Comparison of ENCODE assay signal across 10 cellular contexts in genomic region chr11:58024601-58025091, GRCh38. TPM values are rescaled to one million over a fixed set of nuclear protein-coding genes. Genes with fewer than 3 reads are reported as not detected.
DNase-seq lines count a peak whose midpoint lies in the region; ATAC-seq, FAIRE-seq and TF ChIP-seq lines count a peak whose summit lies in the region.
"Had no signal": no experiment of that assay in that cellular context is flagged by ENCODE, and none has a peak within 500 bp of the region (broad histone marks: within the 10 kb centered on the region; RNA-seq: fewer than 3 reads in every experiment).

No MANE protein-coding gene starts in this region.

- H3K9me3 Mint-ChIP-seq in activated CD4-positive, alpha-beta memory T cell treated with anti-CD3 and anti-CD28 coated beads, Interleukin-2, amount 10 ng/mL, durations not matched to agents 7 days and 5 days, result no peaks in the 10 kb centered on the region

- 44% methylated on average over 8 of the region's 8 CpGs for WGBS in HepG2 (ENCODE audit: low lambda C conversion rate)

- FAIRE-seq in HepG2 (lab: Jason Lieb, UNC), result no peak

- no peaks in the 10 kb centered on the region for H3K9me3 ChIP-seq in MG63
- no peaks in the 10 kb centered on the region for H3K9me3 ChIP-seq in HepG2 (ENCODE audit: low read length)
- H3K9me3 ChIP-seq in tibial artery, result no peaks in the 10 kb centered on the region

- no peak for TF ChIP-seq CTCF in HepG2 (CRISPR knock-in tag; IDR thresholded peaks at IDR 0.05)
- TF ChIP-seq CTCF in tibial artery (IDR thresholded peaks at IDR 0.05), result no peak

- CTCF ChIA-PET in HepG2 (lab: Yijun Ruan, JAX; ENCODE audit: low intra/inter-chr PET ratio, low total read pairs), result no interaction called here
- CTCF ChIA-PET in activated CD4-positive, alpha-beta memory T cell treated with anti-CD3 and anti-CD28 coated beads, Interleukin-2, amount 10 ng/mL, durations not matched to agents 7 days and 5 days (lab: Charles Lee), result no interaction called here

- no peaks in the 10 kb centered on the region for H3K36me3 Mint-ChIP-seq in activated CD4-positive, alpha-beta memory T cell treated with anti-CD3 and anti-CD28 coated beads, Interleukin-2, amount 10 ng/mL, durations not matched to agents 7 days and 5 days (ENCODE audit: low read depth)

- peak overlapping the region; percentile 14; the same call in 1 of the 2 replicates for H3K4me2 ChIP-seq in HepG2 (ENCODE audit: low read depth, low read length)

- H3K4me3 ChIP-seq in MG63 (no peak overlapping the region), HepG2 (replicated peaks in 1 of 3; ENCODE audit: insufficient read depth in 1 of 3, low read depth in 2 of 3, low read length in 3 of 3) (no peak overlapping the region), tibial artery (peak overlapping the region in 1 of 2 donors; percentile 1)

- TF ChIP-seq EP300 in HepG2 (IDR thresholded peaks at IDR 0.05; ENCODE audit: low read depth in 2 of 2, low read length in 2 of 2) (no peak), HepG2 (CRISPR knock-in tag; IDR thresholded peaks at IDR 0.05; ENCODE audit: borderline replicate concordance) (no peak)

- H3K27ac ChIP-seq in epithelial cell of prostate (no peak overlapping the region), HepG2 (ENCODE audit: extremely low read length, insufficient read depth, low read length) (no peak overlapping the region), tibial artery (peak overlapping the region in 1 of 2 donors; percentile 63)

- BruUV-seq in HepG2 (replicated peaks; lab: Mats Ljungman, UMichigan), result no TSS peak

- H3K27me3 Mint-ChIP-seq in activated CD4-positive, alpha-beta memory T cell treated with anti-CD3 and anti-CD28 coated beads, Interleukin-2, amount 10 ng/mL, durations not matched to agents 7 days and 5 days, result no peaks in the 10 kb centered on the region

- H2AFZ ChIP-seq in HepG2 (ENCODE audit: low read length), result no peak overlapping the region

- H3K36me3 ChIP-seq in MG63, result no peaks in the 10 kb centered on the region
- H3K36me3 ChIP-seq in HepG2 (replicated peaks in 1 of 2; ENCODE audit: control insufficient read depth in 1 of 2, insufficient read depth in 2 of 2, low read length in 2 of 2), result no peaks in the 10 kb centered on the region
- no peaks in the 10 kb centered on the region for H3K36me3 ChIP-seq in tibial artery

- intact Hi-C loops in HepG2 (cut with micrococcal nuclease; ENCODE audit: unreplicated experiment), result no loop called here
- intact Hi-C loops in tibial artery (cut with DNase I; ENCODE audit: low total_unique reads), result no loop called here

- H3K4me1 Mint-ChIP-seq in activated CD4-positive, alpha-beta memory T cell treated with anti-CD3 and anti-CD28 coated beads, Interleukin-2, amount 10 ng/mL, durations not matched to agents 7 days and 5 days, result no peaks in the 10 kb centered on the region

- H3K4me3 Mint-ChIP-seq in activated CD4-positive, alpha-beta memory T cell treated with anti-CD3 and anti-CD28 coated beads, Interleukin-2, amount 10 ng/mL, durations not matched to agents 7 days and 5 days, result no peak overlapping the region

- no peaks in the 10 kb centered on the region for H3K27me3 ChIP-seq in MG63
- H3K27me3 ChIP-seq in HepG2 (ENCODE audit: control insufficient read depth in 1 of 2, insufficient read depth in 2 of 2, low read length in 2 of 2), result no peaks in the 10 kb centered on the region
- H3K27me3 ChIP-seq in tibial artery, result no peaks in the 10 kb centered on the region

- DNase-seq in MG63 (peak; percentile 96), epithelial cell of prostate (ENCODE audit: low read depth, low spot score) (peak; percentile 8), HepG2 (ENCODE audit: low spot score) (no peak), tibial artery (peak; percentile 50 to 88), middle frontal gyrus (ENCODE audit: extremely low spot score, low spot score) (no peak)
- no peak for DNase-seq in activated CD4-positive, alpha-beta memory T cell treated with anti-CD3 and anti-CD28 coated beads, Interleukin-2, amount 10 ng/mL, durations not matched to agents 7 days and 5 days
- DNase-seq: cortex of kidney, GDM1 had no signal

- no peak for TF ChIP-seq RAD21 in HepG2 (CRISPR knock-in tag; IDR thresholded peaks at IDR 0.05)

- ATAC-seq in HepG2, result peak; percentile 41; the same call in 2 of the 3 replicates
- no peak for ATAC-seq in HG03159 (IDR thresholded peaks at IDR 0.05; ENCODE audit: unreplicated experiment)
- no peak for ATAC-seq in HG02938 (IDR thresholded peaks at IDR 0.05; ENCODE audit: unreplicated experiment)

- H3K9ac ChIP-seq in HepG2 (ENCODE audit: insufficient read depth, low read depth, low read length), result no peak overlapping the region

- H3K4me1 ChIP-seq in HepG2 (ENCODE audit: insufficient read depth, low read length), result peaks cover 46% of the 10 kb centered on the region
- H3K4me1 ChIP-seq in tibial artery, result peaks cover 0 to 42% (median 16%) of the 10 kb centered on the region in 4 donors

- H3K79me2 ChIP-seq in HepG2 (ENCODE audit: insufficient read depth, low read length), result no peaks in the 10 kb centered on the region

- TF ChIP-seq POLR2A in HepG2 (IDR thresholded peaks at IDR 0.05; ENCODE audit: insufficient read depth in 1 of 2, low read depth in 2 of 2, low read length in 2 of 2), result no peak

- in situ Hi-C loops in HepG2 (cut with HindIII; ENCODE audit: extremely low pct_ligation_motif_present, low pct_unique_long_range_greater_than_20kb), result no loop called here

- POLR2A ChIA-PET in HepG2 (lab: Yijun Ruan, JAX), result no interaction called here
- POLR2A ChIA-PET in activated CD4-positive, alpha-beta memory T cell treated with anti-CD3 and anti-CD28 coated beads, Interleukin-2, amount 10 ng/mL, durations not matched to agents 7 days and 5 days (lab: Charles Lee), result no interaction called here

- H3K27ac Mint-ChIP-seq in activated CD4-positive, alpha-beta memory T cell treated with anti-CD3 and anti-CD28 coated beads, Interleukin-2, amount 10 ng/mL, durations not matched to agents 7 days and 5 days, result no peak overlapping the region

- H4K20me1 ChIP-seq in HepG2 (ENCODE audit: insufficient read depth, low read length), result no peaks in the 10 kb centered on the region

TF ChIP-seq in HepG2, 621 proteins besides CTCF, POLR2A, EP300 and RAD21 (continues in another document):
- TF ChIP-seq U2AF1 (optimal IDR thresholded peaks at IDR 0.05; ENCODE audit: low read depth, low read length), result no peak

RNA-seq across cellular contexts. Expression of gene OR9Q1, which starts 1.0 kb away (rescaled TPM):
- total RNA-seq in MG63 (2014; rRNA removed; shearing (Covaris generic); ENCODE audit: low replicate concordance), result not detected in 2 replicates
- not detected in 2 replicates for total RNA-seq in HepG2 (2016; rRNA removed; fragmentation: Illumina TruSeq; extraction: Trizol)
- not detected in 2 replicates for total RNA-seq in HepG2 (2016; cell fraction: cytosol; rRNA removed; fragmentation: Illumina TruSeq; extraction: Trizol; ENCODE audit: low read depth)
- total RNA-seq in HepG2 (2016; cell fraction: insoluble cytoplasmic fraction; rRNA removed; fragmentation: Illumina TruSeq; extraction: Trizol), result not detected in 2 replicates
- not detected in 2 replicates for total RNA-seq in HepG2 (2016; cell fraction: membrane; rRNA removed; fragmentation: Illumina TruSeq; extraction: Trizol)
- 0.28 TPM in 1 of 2 replicates, not detected in the other for total RNA-seq in HepG2 (2016; cell fraction: nucleus; rRNA removed; fragmentation: Illumina TruSeq; extraction: Trizol)
- polyA plus RNA-seq in HepG2 (2011; rRNA removed), result not detected in 2 replicates
- not detected in 2 replicates for polyA plus RNA-seq in HepG2 (2011; cell fraction: cytosol; rRNA removed)
- not detected in 2 replicates for polyA plus RNA-seq in HepG2 (2011; cell fraction: nucleus; rRNA removed)
- polyA plus RNA-seq in HepG2 (2012), result not detected in 2 replicates
- polyA plus RNA-seq in HepG2 (2016; cell fraction: cytosol; fragmentation: Illumina TruSeq; extraction: Trizol; ENCODE audit: low read depth), result not detected in 2 replicates
- not detected in 2 replicates for polyA plus RNA-seq in HepG2 (2016; cell fraction: insoluble cytoplasmic fraction; fragmentation: Illumina TruSeq; extraction: Trizol; ENCODE audit: low read depth)
- polyA plus RNA-seq in HepG2 (2016; cell fraction: membrane; fragmentation: Illumina TruSeq; extraction: Trizol; ENCODE audit: low read depth), result not detected in 2 replicates
- polyA plus RNA-seq in HepG2 (2016; cell fraction: nucleus; fragmentation: Illumina TruSeq; extraction: Trizol; ENCODE audit: insufficient read depth, low read depth), result not detected in 2 replicates
- polyA minus RNA-seq in HepG2 (2011; rRNA and poly(A)+ RNA removed; ENCODE audit: low replicate concordance), result 0.32 TPM in 1 of 2 replicates, not detected in the other
- not detected in 2 replicates for polyA minus RNA-seq in HepG2 (2011; cell fraction: cytosol; rRNA and poly(A)+ RNA removed)
- 0.52 TPM in 1 of 2 replicates, not detected in the other for polyA minus RNA-seq in HepG2 (2011; cell fraction: nucleus; rRNA and poly(A)+ RNA removed)
- total RNA-seq in activated CD4-positive, alpha-beta memory T cell treated with anti-CD3 and anti-CD28 coated beads, Interleukin-2, amount 10 ng/mL, durations not matched to agents 7 days and 5 days, result not detected

RNA-seq across cellular contexts. Expression of gene OR6Q1, which starts 6.1 kb away (rescaled TPM):
- total RNA-seq in MG63 (2014; rRNA removed; shearing (Covaris generic); ENCODE audit: low replicate concordance), result not detected in 2 replicates
- total RNA-seq in HepG2 (2016; rRNA removed; fragmentation: Illumina TruSeq; extraction: Trizol), result not detected in 2 replicates
- not detected in 2 replicates for total RNA-seq in HepG2 (2016; cell fraction: cytosol; rRNA removed; fragmentation: Illumina TruSeq; extraction: Trizol; ENCODE audit: low read depth)
- total RNA-seq in HepG2 (2016; cell fraction: insoluble cytoplasmic fraction; rRNA removed; fragmentation: Illumina TruSeq; extraction: Trizol), result not detected in 2 replicates
- total RNA-seq in HepG2 (2016; cell fraction: membrane; rRNA removed; fragmentation: Illumina TruSeq; extraction: Trizol), result not detected in 2 replicates
- not detected in 2 replicates for total RNA-seq in HepG2 (2016; cell fraction: nucleus; rRNA removed; fragmentation: Illumina TruSeq; extraction: Trizol)
- not detected in 2 replicates for polyA plus RNA-seq in HepG2 (2011; rRNA removed)
- polyA plus RNA-seq in HepG2 (2011; cell fraction: cytosol; rRNA removed), result not detected in 2 replicates
- not detected in 2 replicates for polyA plus RNA-seq in HepG2 (2011; cell fraction: nucleus; rRNA removed)
- polyA plus RNA-seq in HepG2 (2012), result not detected in 2 replicates
- polyA plus RNA-seq in HepG2 (2016; cell fraction: cytosol; fragmentation: Illumina TruSeq; extraction: Trizol; ENCODE audit: low read depth), result not detected in 2 replicates
- not detected in 2 replicates for polyA plus RNA-seq in HepG2 (2016; cell fraction: insoluble cytoplasmic fraction; fragmentation: Illumina TruSeq; extraction: Trizol; ENCODE audit: low read depth)
- polyA plus RNA-seq in HepG2 (2016; cell fraction: membrane; fragmentation: Illumina TruSeq; extraction: Trizol; ENCODE audit: low read depth), result not detected in 2 replicates
- not detected in 2 replicates for polyA plus RNA-seq in HepG2 (2016; cell fraction: nucleus; fragmentation: Illumina TruSeq; extraction: Trizol; ENCODE audit: insufficient read depth, low read depth)
- polyA minus RNA-seq in HepG2 (2011; rRNA and poly(A)+ RNA removed; ENCODE audit: low replicate concordance), result 0.50 TPM in 1 of 2 replicates, not detected in the other
- not detected in 2 replicates for polyA minus RNA-seq in HepG2 (2011; cell fraction: cytosol; rRNA and poly(A)+ RNA removed)
- polyA minus RNA-seq in HepG2 (2011; cell fraction: nucleus; rRNA and poly(A)+ RNA removed), result 0.39 TPM in 1 of 2 replicates, not detected in the other
- total RNA-seq in activated CD4-positive, alpha-beta memory T cell treated with anti-CD3 and anti-CD28 coated beads, Interleukin-2, amount 10 ng/mL, durations not matched to agents 7 days and 5 days, result not detected

Comparison
In these comparisons a context has a peak if more than half of its experiments do, and no peak if none do; other contexts are left out.
1. DNase-seq: peak in MG63 (single experiment), epithelial cell of prostate (single experiment) and tibial artery (2 of 2); none in HepG2 (single experiment), activated CD4-positive, alpha-beta memory T cell treated with anti-CD3 and anti-CD28 coated beads, Interleukin-2, amount 10 ng/mL, durations not matched to agents 7 days and 5 days (single experiment) and middle frontal gyrus (single experiment).